8 cellular contexts compared by ENCODE assay signal in the genomic region with DNA sequence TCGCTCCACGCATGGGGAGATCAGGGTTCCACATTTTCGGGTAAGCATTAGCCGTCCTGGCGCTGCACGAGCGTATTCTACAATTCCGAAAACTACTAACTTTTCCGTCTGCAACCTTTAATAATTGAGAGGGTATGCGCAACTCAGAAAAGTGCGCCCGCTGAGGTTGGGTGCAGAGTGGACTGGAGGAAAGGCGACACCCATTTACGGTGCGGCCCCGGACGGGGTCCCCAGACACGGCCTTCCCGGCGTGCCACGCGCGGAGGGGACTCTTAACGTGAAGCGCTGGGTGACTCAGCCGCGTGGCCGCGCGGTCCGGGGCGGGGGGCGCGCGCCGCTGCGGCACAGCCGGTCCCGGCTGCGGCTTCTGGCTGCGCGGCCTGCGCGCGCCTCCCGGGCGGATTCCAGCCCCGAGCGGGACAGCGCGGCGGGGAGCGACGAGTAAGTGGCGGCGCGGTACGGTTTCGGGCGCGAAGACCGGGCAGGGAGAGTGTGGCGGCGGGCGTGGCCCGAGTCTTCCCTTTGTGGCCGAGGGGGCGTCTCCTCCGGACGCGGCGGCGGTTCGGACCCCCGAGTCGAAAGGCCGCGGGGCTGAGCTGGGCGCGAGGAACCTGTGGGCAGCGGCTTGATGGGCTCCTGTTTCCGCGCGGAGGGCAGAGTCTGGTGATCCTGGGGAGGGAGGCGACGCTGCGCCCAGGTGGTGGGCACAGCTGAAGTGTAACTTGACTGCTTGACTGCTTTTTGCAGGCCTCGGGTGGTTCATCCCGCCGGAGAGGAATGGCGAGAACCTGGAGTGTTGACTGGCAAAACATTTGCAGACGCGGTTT. TPM values are rescaled to one million over a fixed set of nuclear protein-coding genes. Genes with fewer than 3 reads are reported as not detected.
DNase-seq lines count a peak whose midpoint lies in the region; ATAC-seq and TF ChIP-seq lines count a peak whose summit lies in the region.

Gene KCTD20, plus strand, starts transcription at position 330 of the 827 bp plus-strand sequence. CDS start 27,098 bp downstream, outside the sequence.
A gene with protein sequence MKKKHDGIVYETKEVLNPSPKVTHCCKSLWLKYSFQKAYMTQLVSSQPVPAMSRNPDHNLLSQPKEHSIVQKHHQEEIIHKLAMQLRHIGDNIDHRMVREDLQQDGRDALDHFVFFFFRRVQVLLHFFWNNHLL (minus strand): TSS at position 184 of the 827 bp plus-strand sequence. CDS start 16,772 bp downstream, outside the sequence.

- no peak for TF ChIP-seq RAD21 in Ishikawa (IDR thresholded peaks at IDR 0.05; ENCODE audit: low read depth)

- H3K27ac ChIP-seq in Panc1 (ENCODE audit: low read length) (peak within 1 kb of the TSS; percentile 95), esophagus muscularis mucosa (replicated peaks in 1 of 4) (peak within 1 kb of the TSS; percentile 96 to 100 (median 98))

- CTCF ChIA-PET in Panc1 (lab: Charles Lee): interaction anchor here (0.6 kb wide), 1 partner anchor 152 kb away, joined by 4 read pairs; no protein-coding TSS in a partner anchor

- POLR2A ChIA-PET in Panc1 (lab: Charles Lee): no interaction called here

- in situ Hi-C loops in Panc1 (cut with HindIII; ENCODE audit: low pct_unique_long_range_greater_than_20kb, low sequenced_read_pairs): no loop called here

- ATAC-seq in GM21619 (IDR thresholded peaks at IDR 0.05; ENCODE audit: unreplicated experiment): peak; percentile 75
- peak; percentile 91 for ATAC-seq in Panc1

- intact Hi-C loops in Panc1 (cut with micrococcal nuclease; ENCODE audit: unreplicated experiment): no loop called here
- intact Hi-C loops in esophagus muscularis mucosa (cut with DNase I): loop anchor here (1.0 to 5.0 kb wide), 3 partner anchors 20 to 154 kb away; partner anchors contain the start of gene STK38

- H3K36me3 ChIP-seq in Panc1 (ENCODE audit: control insufficient read depth, insufficient read depth, low read length) (no peaks in the 10 kb centered on the region; the same call in 1 of the 2 replicates), esophagus muscularis mucosa (no peaks in the 10 kb centered on the region)

- no TSS peak for BruUV-seq in Panc1 (replicated peaks; lab: Mats Ljungman, UMichigan)

- TF ChIP-seq POLR2A in esophagus muscularis mucosa (IDR thresholded peaks at IDR 0.05; ENCODE audit: low read depth): peak; percentile 58

- DNase-seq in DMS53 (lab: John Stamatoyannopoulos, UW): peak; percentile 95
- no peak for DNase-seq in Panc1 (ENCODE audit: low read depth, low spot score)
- peak; percentile 91 to 92 for DNase-seq in activated T-cell treated with anti-CD3 and anti-CD28 coated beads, Interleukin-2, amount 50 U/mL, for 48 hours
- peak; percentile 96 for DNase-seq in esophagus muscularis mucosa (ENCODE audit: extremely low spot score)
- DNase-seq in myocyte (ENCODE audit: low read depth): peak; percentile 91
- peak; percentile 61 for DNase-seq in stimulated activated CD8-positive, alpha-beta memory T cell treated with anti-CD3 and anti-CD28 coated beads, Interleukin-7, amount 100 ng/mL, for 24 hours (ENCODE audit: low read depth)

- no peak for TF ChIP-seq CTCF in Panc1 (IDR thresholded peaks at IDR 0.05)
- TF ChIP-seq CTCF in esophagus muscularis mucosa (IDR thresholded peaks at IDR 0.05): peak in 1 of 3 experiments; percentile 12

- peak within 1 kb of the TSS; percentile 84 to 92 for H3K4me3 ChIP-seq in Panc1 (ENCODE audit: low read depth in 2 of 2, low read length in 2 of 2)
- H3K4me3 ChIP-seq in esophagus muscularis mucosa: peak within 1 kb of the TSS; percentile 95 to 99 (median 96)

- no peak for TF ChIP-seq EP300 in Ishikawa (IDR thresholded peaks at IDR 0.05; ENCODE audit: borderline replicate concordance)
- TF ChIP-seq EP300 in esophagus muscularis mucosa (IDR thresholded peaks at IDR 0.05): no peak

- H3K27me3 ChIP-seq in Panc1 (ENCODE audit: control insufficient read depth, insufficient read depth, low read length) (no peaks in the 10 kb centered on the region), esophagus muscularis mucosa (no peaks in the 10 kb centered on the region)

- H3K9me3 ChIP-seq in Panc1 (ENCODE audit: control insufficient read depth, insufficient read depth, low read depth, low read length) (no peaks in the 10 kb centered on the region), esophagus muscularis mucosa (no peaks in the 10 kb centered on the region)

- 0% methylated on average over 8 of the region's 93 CpGs for WGBS in esophagus muscularis mucosa

- H3K4me1 ChIP-seq in Panc1 (ENCODE audit: control insufficient read depth, insufficient read depth, low read length) (peaks cover 26% of the 10 kb centered on the region), esophagus muscularis mucosa (peaks cover 34 to 57% (median 49%) of the 10 kb centered on the region in 4 donors)

TF ChIP-seq in Ishikawa, 13 proteins besides CTCF, POLR2A, EP300 and RAD21:
- TF ChIP-seq, protein P1, sequence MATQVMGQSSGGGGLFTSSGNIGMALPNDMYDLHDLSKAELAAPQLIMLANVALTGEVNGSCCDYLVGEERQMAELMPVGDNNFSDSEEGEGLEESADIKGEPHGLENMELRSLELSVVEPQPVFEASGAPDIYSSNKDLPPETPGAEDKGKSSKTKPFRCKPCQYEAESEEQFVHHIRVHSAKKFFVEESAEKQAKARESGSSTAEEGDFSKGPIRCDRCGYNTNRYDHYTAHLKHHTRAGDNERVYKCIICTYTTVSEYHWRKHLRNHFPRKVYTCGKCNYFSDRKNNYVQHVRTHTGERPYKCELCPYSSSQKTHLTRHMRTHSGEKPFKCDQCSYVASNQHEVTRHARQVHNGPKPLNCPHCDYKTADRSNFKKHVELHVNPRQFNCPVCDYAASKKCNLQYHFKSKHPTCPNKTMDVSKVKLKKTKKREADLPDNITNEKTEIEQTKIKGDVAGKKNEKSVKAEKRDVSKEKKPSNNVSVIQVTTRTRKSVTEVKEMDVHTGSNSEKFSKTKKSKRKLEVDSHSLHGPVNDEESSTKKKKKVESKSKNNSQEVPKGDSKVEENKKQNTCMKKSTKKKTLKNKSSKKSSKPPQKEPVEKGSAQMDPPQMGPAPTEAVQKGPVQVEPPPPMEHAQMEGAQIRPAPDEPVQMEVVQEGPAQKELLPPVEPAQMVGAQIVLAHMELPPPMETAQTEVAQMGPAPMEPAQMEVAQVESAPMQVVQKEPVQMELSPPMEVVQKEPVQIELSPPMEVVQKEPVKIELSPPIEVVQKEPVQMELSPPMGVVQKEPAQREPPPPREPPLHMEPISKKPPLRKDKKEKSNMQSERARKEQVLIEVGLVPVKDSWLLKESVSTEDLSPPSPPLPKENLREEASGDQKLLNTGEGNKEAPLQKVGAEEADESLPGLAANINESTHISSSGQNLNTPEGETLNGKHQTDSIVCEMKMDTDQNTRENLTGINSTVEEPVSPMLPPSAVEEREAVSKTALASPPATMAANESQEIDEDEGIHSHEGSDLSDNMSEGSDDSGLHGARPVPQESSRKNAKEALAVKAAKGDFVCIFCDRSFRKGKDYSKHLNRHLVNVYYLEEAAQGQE (IDR thresholded peaks at IDR 0.05; ENCODE audit: low read depth): no peak
- peak; percentile 79; the same call in 1 of the 2 replicates for TF ChIP-seq ZBTB7A (IDR thresholded peaks at IDR 0.05; ENCODE audit: low read depth)
- TF ChIP-seq TCF12 (IDR thresholded peaks at IDR 0.05; ENCODE audit: low read depth): no peak
- no peak for TF ChIP-seq CREB1 (IDR thresholded peaks at IDR 0.05; ENCODE audit: low read depth)
- TF ChIP-seq YY1 (IDR thresholded peaks at IDR 0.05; ENCODE audit: low read depth): peak; percentile 17; the same call in 1 of the 2 replicates
- no peak; the same call in 1 of the 2 replicates for TF ChIP-seq NFIC (IDR thresholded peaks at IDR 0.05)
- no peak for TF ChIP-seq CEBPB (IDR thresholded peaks at IDR 0.05)
- TF ChIP-seq FOXM1 (IDR thresholded peaks at IDR 0.05; ENCODE audit: borderline replicate concordance, low read depth): no peak
- no peak for TF ChIP-seq EGR1 (IDR thresholded peaks at IDR 0.05)
- peak; percentile 32 for TF ChIP-seq TEAD4 (IDR thresholded peaks at IDR 0.05)
- TF ChIP-seq MAX (IDR thresholded peaks at IDR 0.05): peak; percentile 74
- peak; percentile 69; the same call in 1 of the 2 replicates for TF ChIP-seq TAF1 (IDR thresholded peaks at IDR 0.05; ENCODE audit: low read depth)

RNA-seq across cellular contexts. Expression of gene KCTD20, which starts in this region (rescaled TPM):
- total RNA-seq in Panc1 (2021; ENCODE audit: unreplicated experiment): 41.6 TPM
- polyA plus RNA-seq in Panc1 (2012; ENCODE audit: insufficient read length): 25.7 TPM
- total RNA-seq in esophagus muscularis mucosa: 10 to 100 TPM; 47.3 to 78.2 (median 63.0) TPM
- total RNA-seq in myocyte: 48.1 and 52.3 TPM in 2 replicates
- polyA plus RNA-seq in myocyte (2012): 34.7 TPM

RNA-seq across cellular contexts. Expression of the second gene that starts in this region (rescaled TPM):
- total RNA-seq in Panc1 (2021; ENCODE audit: unreplicated experiment) (not detected), esophagus muscularis mucosa (not detected), myocyte (0.19 TPM in 1 of 2 replicates, not detected in the other)
- not detected for polyA plus RNA-seq in Panc1 (2012; ENCODE audit: insufficient read length)
- polyA plus RNA-seq in myocyte (2012): 0.14 TPM
